In the genomic region with DNA sequence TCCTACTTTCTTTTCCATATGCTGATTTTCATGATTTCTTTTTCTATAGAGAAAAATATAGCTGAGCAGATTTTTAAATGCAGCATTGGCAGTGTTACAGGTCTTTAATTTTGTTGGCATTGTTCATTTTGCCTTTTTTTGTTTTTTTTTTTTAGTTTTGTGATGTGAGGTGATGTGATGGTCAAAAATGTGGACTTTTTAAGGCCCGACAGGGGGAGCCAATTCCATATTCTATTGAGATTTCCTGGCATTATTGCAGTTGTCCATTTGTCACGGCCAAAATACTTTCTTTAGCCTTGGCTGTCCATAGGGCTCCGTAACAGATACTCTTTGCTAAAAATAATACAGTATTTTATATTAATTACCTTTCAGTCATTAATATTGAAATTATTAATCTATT, we compare ENCODE assay signal across 10 cellular contexts. TPM values are rescaled to one million over a fixed set of nuclear protein-coding genes. Genes with fewer than 3 reads are reported as not detected.
DNase-seq lines count a peak whose midpoint lies in the region; ATAC-seq and TF ChIP-seq lines count a peak whose summit lies in the region.
"Had no signal": no experiment of that assay in that cellular context is flagged by ENCODE, and none has a peak within 500 bp of the region (broad histone marks: within the 10 kb centered on the region; RNA-seq: fewer than 3 reads in every experiment).

No MANE protein-coding gene starts in this region.

- H3K4me1 Mint-ChIP-seq in T-cell = no peaks in the 10 kb centered on the region

- no peak for ATAC-seq in HG02763 (IDR thresholded peaks at IDR 0.05; ENCODE audit: unreplicated experiment)
- ATAC-seq in T-cell (replicated peaks in 1 of 4) = no peak

- peaks cover 10% of the 10 kb centered on the region for H3K4me1 ChIP-seq in skeletal muscle satellite cell (ENCODE audit: control insufficient read depth, insufficient read depth, low read length)

- H3K27me3 Mint-ChIP-seq in T-cell = no peaks in the 10 kb centered on the region

- CTCF ChIA-PET in T-cell (lab: Charles Lee) = no interaction called here

- H3K27ac ChIP-seq in coronary artery = no peak overlapping the region

- H3K4me2 ChIP-seq in skeletal muscle satellite cell (ENCODE audit: low read length) = peak overlapping the region; percentile 11

- no peak overlapping the region for H3K9ac ChIP-seq in skeletal muscle satellite cell (ENCODE audit: low read depth, low read length)

- H3K4me3 ChIP-seq in fibroblast of mammary gland (ENCODE audit: control insufficient read depth, low read depth, low read length) (no peak overlapping the region), skeletal muscle satellite cell (ENCODE audit: low read length) (no peak overlapping the region), coronary artery (no peak overlapping the region)

- H3K36me3 Mint-ChIP-seq in T-cell = no peaks in the 10 kb centered on the region

- no peaks in the 10 kb centered on the region for H3K27me3 ChIP-seq in skeletal muscle satellite cell (ENCODE audit: control insufficient read depth, insufficient read depth, low read length)

- no peak overlapping the region for H3K27ac Mint-ChIP-seq in T-cell
- H3K27ac Mint-ChIP-seq: activated naive CD4-positive, alpha-beta T cell treated with anti-CD3 and anti-CD28 coated beads for 36 hours had no signal

- no peaks in the 10 kb centered on the region for H3K36me3 ChIP-seq in skeletal muscle satellite cell (ENCODE audit: insufficient read depth, low read length)

- DNase-seq in NCI-H1417 (lab: John Stamatoyannopoulos, UW) = peak in 2 of 3 experiments; percentile 14 to 25
- DNase-seq in NCI-H1417 treated with DMSO at 0.1 percent for 48 hours (lab: John Stamatoyannopoulos, UW) = no peak
- peak; percentile 65 for DNase-seq in RKO (ENCODE audit: low spot score)
- DNase-seq in fibroblast of mammary gland (ENCODE audit: low read depth) = peak; percentile 68
- DNase-seq in coronary artery (ENCODE audit: low spot score) = no peak
- DNase-seq in T-cell = no peak
- DNase-seq: activated naive CD4-positive, alpha-beta T cell treated with anti-CD3 and anti-CD28 coated beads for 36 hours; T-helper 1 cell had no signal

- H3K9me3 Mint-ChIP-seq in T-cell = peaks cover 0 to 4% (median 0%) of the 10 kb centered on the region in 3 donors
- H3K9me3 Mint-ChIP-seq: activated naive CD4-positive, alpha-beta T cell treated with anti-CD3 and anti-CD28 coated beads for 36 hours had no signal

- TF ChIP-seq CTCF in fibroblast of mammary gland (conservative IDR thresholded peaks at IDR 0.05; ENCODE audit: control insufficient read depth, insufficient read depth, low read depth, low read length) = peak; percentile 60
- TF ChIP-seq CTCF in coronary artery (IDR thresholded peaks at IDR 0.05) = no peak

- no peaks in the 10 kb centered on the region for H3K9me3 ChIP-seq in skeletal muscle satellite cell (replicated peaks; ENCODE audit: low read length)

- no peak overlapping the region for H3K4me3 Mint-ChIP-seq in T-cell
- H3K4me3 Mint-ChIP-seq: activated naive CD4-positive, alpha-beta T cell treated with anti-CD3 and anti-CD28 coated beads for 36 hours had no signal

- POLR2A ChIA-PET in T-cell (lab: Charles Lee) = no interaction called here

RNA-seq across cellular contexts. Expression of a gene that starts 47.8 kb away (rescaled TPM):
- 11.2 and 22.9 TPM in 2 replicates for total RNA-seq in skeletal muscle satellite cell (2012; rRNA removed)
- under 1 TPM in 3 of 5 donors, not detected in 2; 0.03 to 0.50 (median 0.22) TPM for total RNA-seq in T-cell
- total RNA-seq: activated naive CD4-positive, alpha-beta T cell treated with anti-CD3 and anti-CD28 coated beads for 36 hours had no signal

Comparison
In these comparisons a context has a peak if more than half of its experiments do, and no peak if none do; other contexts are left out.
1. DNase-seq: peak in NCI-H1417 (2 of 3), RKO (single experiment) and fibroblast of mammary gland (single experiment); none in NCI-H1417 treated with DMSO at 0.1 percent for 48 hours (single experiment), coronary artery (single experiment) and T-cell (0 of 34).